ENCODE assay signal across 16 cellular contexts in the genomic region with DNA sequence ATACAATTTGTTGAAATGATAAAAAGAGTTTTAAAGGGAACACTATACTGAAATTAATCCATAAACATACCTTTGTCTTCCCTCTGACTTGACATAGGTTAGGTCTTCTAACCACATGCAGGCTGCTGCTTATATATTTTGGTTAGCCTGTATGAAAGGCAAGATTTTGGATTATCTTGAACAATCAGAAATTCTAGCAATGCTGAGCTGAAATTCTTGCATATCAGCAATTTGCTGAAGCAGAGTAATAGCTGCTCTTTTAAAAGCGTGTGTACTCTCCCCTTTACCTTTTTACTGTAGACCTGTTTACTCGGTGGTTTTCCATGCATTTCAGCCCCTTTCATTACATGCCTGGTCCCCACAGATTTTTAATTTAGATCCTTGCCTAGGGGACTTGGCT. TPM values are rescaled to one million over a fixed set of nuclear protein-coding genes. Genes with fewer than 3 reads are reported as not detected.
A peak's percentile ranks its signal among the peaks of the same experiment; 100 is the strongest.
DNase-seq lines count a peak whose midpoint lies in the region; ATAC-seq and TF ChIP-seq lines count a peak whose summit lies in the region.
"Had no signal": no experiment of that assay in that cellular context is flagged by ENCODE, and none has a peak within 500 bp of the region (broad histone marks: within the 10 kb centered on the region; RNA-seq: fewer than 3 reads in every experiment).

No MANE protein-coding gene starts in this region.

- H3K9me3 ChIP-seq in esophagus muscularis mucosa, result no peaks in the 10 kb centered on the region
- H3K9me3 ChIP-seq: BLaER1 had no signal

- intact Hi-C loops in esophagus muscularis mucosa (cut with DNase I), result no loop called here

- peaks cover 32% of the 10 kb centered on the region for H3K4me1 ChIP-seq in ACC112 (ENCODE audit: control insufficient read depth, insufficient read depth, low read length, unreplicated experiment)
- peaks cover 20 to 31% (median 25%) of the 10 kb centered on the region in 4 donors for H3K4me1 ChIP-seq in esophagus muscularis mucosa

- TF ChIP-seq CTCF in VCaP (conservative IDR thresholded peaks at IDR 0.05) (no peak), esophagus muscularis mucosa (IDR thresholded peaks at IDR 0.05) (no peak), osteocyte (IDR thresholded peaks at IDR 0.05) (no peak)

- no peaks in the 10 kb centered on the region for H3K79me2 ChIP-seq in ACC112 (ENCODE audit: control insufficient read depth, insufficient read depth, low read length, unreplicated experiment)

- WGBS in esophagus muscularis mucosa, result 94% methylated on average over 2 of the region's 2 CpGs

- H3K36me3 Mint-ChIP-seq in osteocyte (ENCODE audit: unreplicated experiment), result no peaks in the 10 kb centered on the region
- H3K36me3 Mint-ChIP-seq: CD14-positive monocyte; CD4-positive, alpha-beta memory T cell had no signal

- H3K27me3 Mint-ChIP-seq in osteocyte (ENCODE audit: unreplicated experiment), result no peaks in the 10 kb centered on the region

- no peak for TF ChIP-seq POLR2A in esophagus muscularis mucosa (IDR thresholded peaks at IDR 0.05; ENCODE audit: low read depth)

- H3K27ac Mint-ChIP-seq in osteocyte (ENCODE audit: unreplicated experiment), result peak overlapping the region; percentile 95
- H3K27ac Mint-ChIP-seq: CD14-positive monocyte; CD4-positive, alpha-beta memory T cell; GM23338 had no signal

- DNase-seq in esophagus muscularis mucosa (ENCODE audit: extremely low spot score), result no peak
- DNase-seq in osteocyte (ENCODE audit: extremely low spot score, unreplicated experiment), result no peak
- no peak for DNase-seq in cerebellum (ENCODE audit: low spot score)
- DNase-seq in NCI-H2227 treated with DMSO at 0.1 percent for 48 hours (lab: John Stamatoyannopoulos, UW), result no peak
- DNase-seq: CD4-positive, alpha-beta memory T cell; DMS153; DMS79; GDM1; HCEC 1CT had no signal

- no peak for ATAC-seq in HG02623 (IDR thresholded peaks at IDR 0.05; ENCODE audit: unreplicated experiment)
- ATAC-seq: GM23338 had no signal

- H3K4me3 ChIP-seq in ACC112 (ENCODE audit: low read depth, low read length) (no peak overlapping the region), esophagus muscularis mucosa (no peak overlapping the region)
- H3K4me3 ChIP-seq: BLaER1, GM23338 had no signal

- H3K36me3 ChIP-seq in ACC112 (ENCODE audit: insufficient read depth, low read length) (no peaks in the 10 kb centered on the region), esophagus muscularis mucosa (no peaks in the 10 kb centered on the region)
- H3K36me3 ChIP-seq: BLaER1 had no signal

- no peak overlapping the region for H3K4me3 Mint-ChIP-seq in osteocyte (ENCODE audit: unreplicated experiment)
- H3K4me3 Mint-ChIP-seq: CD14-positive monocyte; CD4-positive, alpha-beta memory T cell; GM23338 had no signal

- H3K27ac ChIP-seq in ACC112 (ENCODE audit: low read depth, low read length), result peak overlapping the region; percentile 79; the same call in 1 of the 2 replicates
- H3K27ac ChIP-seq in VCaP, result peak overlapping the region; percentile 63
- peak overlapping the region in 3 of 4 donors; percentile 74 to 83 (median 80) for H3K27ac ChIP-seq in esophagus muscularis mucosa (replicated peaks in 1 of 4)
- H3K27ac ChIP-seq: BLaER1, HL-60 had no signal

- H3K27me3 ChIP-seq in ACC112 (ENCODE audit: insufficient read depth, low read length) (no peaks in the 10 kb centered on the region), esophagus muscularis mucosa (no peaks in the 10 kb centered on the region)
- H3K27me3 ChIP-seq: BLaER1 had no signal

- H2AFZ ChIP-seq in ACC112 (ENCODE audit: low read length, unreplicated experiment), result no peak overlapping the region

- peaks cover 49% of the 10 kb centered on the region for H3K4me1 Mint-ChIP-seq in osteocyte (ENCODE audit: unreplicated experiment)
- H3K4me1 Mint-ChIP-seq: CD14-positive monocyte had no signal

- no peak for TF ChIP-seq EP300 in esophagus muscularis mucosa (IDR thresholded peaks at IDR 0.05)

- no peaks in the 10 kb centered on the region for H3K9me3 Mint-ChIP-seq in osteocyte (ENCODE audit: unreplicated experiment)
- H3K9me3 Mint-ChIP-seq: GM23338 had no signal

RNA-seq across cellular contexts. Expression of gene CWC15, which starts 34.0 kb away (rescaled TPM):
- total RNA-seq in esophagus muscularis mucosa (10 to 100 TPM; 22.9 to 40.3 (median 27.0) TPM), osteocyte (58.9 and 60.3 TPM in 2 replicates), cerebellum (44.7 TPM)

RNA-seq across cellular contexts. Expression of gene KDM4D, which starts 34.2 kb away (rescaled TPM):
- total RNA-seq in esophagus muscularis mucosa (under 1 TPM; under 0.01 to 0.58 (median 0.40) TPM), osteocyte (0.81 and 0.97 TPM in 2 replicates), cerebellum (1.8 TPM)
